8 cellular contexts compared by ENCODE assay signal in genomic region chr17:29179232-29180036, GRCh38. TPM values are rescaled to one million over a fixed set of nuclear protein-coding genes. Genes with fewer than 3 reads are reported as not detected.
DNase-seq lines count a peak whose midpoint lies in the region; ATAC-seq, FAIRE-seq and TF ChIP-seq lines count a peak whose summit lies in the region.

No MANE protein-coding gene starts in this region.

- H3K27me3 ChIP-seq in small intestine (ENCODE audit: control insufficient read depth in 2 of 2, insufficient read depth in 2 of 2, low read length in 2 of 2), result no peaks in the 10 kb centered on the region

- H3K9me3 ChIP-seq in small intestine (ENCODE audit: control insufficient read depth, low read depth), result no peaks in the 10 kb centered on the region

- WGBS in small intestine, 3 donors, result 8 to 25% (median 23%) methylated on average over 23 to 28 of the region's 28 CpGs

- in situ Hi-C loops in astrocyte of the spinal cord (cut with HindIII; ENCODE audit: low sequenced_read_pairs), result no loop called here

- peak overlapping the region; percentile 89 to 97 for H3K27ac ChIP-seq in small intestine (ENCODE audit: low read depth in 1 of 2, low read length in 1 of 2)

- H3K4me3 ChIP-seq in astrocyte of the spinal cord (ENCODE audit: low read depth, low read length) (peak overlapping the region; percentile 59), small intestine (ENCODE audit: low read depth in 1 of 2, low read length in 2 of 2) (peak overlapping the region; percentile 44 to 73)

- no peak for ATAC-seq in HG03439 (IDR thresholded peaks at IDR 0.05; ENCODE audit: unreplicated experiment)

- no peak for TF ChIP-seq CTCF in astrocyte of the spinal cord (IDR thresholded peaks at IDR 0.05; ENCODE audit: low read depth, low read length)

- peak; percentile 62 for DNase-seq in activated CD8-positive, alpha-beta memory T cell treated with anti-CD3 and anti-CD28 coated beads for 24 hours
- no peak for DNase-seq in activated CD8-positive, alpha-beta memory T cell treated with anti-CD3 and anti-CD28 coated beads, Interleukin-2, amount 50 U/mL, for 4 hours
- DNase-seq in NCI-H345 treated with DMSO at 0.1 percent for 48 hours (lab: John Stamatoyannopoulos, UW; ENCODE audit: unreplicated experiment) (peak; percentile 45), astrocyte of the spinal cord (ENCODE audit: low read depth, low spot score) (no peak), iPS-NIHi11 (ENCODE audit: low spot score) (peak; percentile 83), small intestine (peak; percentile 90), CD1c-positive myeloid dendritic cell (ENCODE audit: extremely low spot score) (no peak)

- no peaks in the 10 kb centered on the region for H3K36me3 ChIP-seq in small intestine (ENCODE audit: control insufficient read depth in 2 of 2, insufficient read depth in 2 of 2, low read length in 2 of 2)

- H3K4me1 ChIP-seq in small intestine (ENCODE audit: control insufficient read depth in 2 of 2, insufficient read depth in 1 of 2, low read depth in 1 of 2, low read length in 1 of 2), result peaks cover 0 to 2% of the 10 kb centered on the region in 2 donors

- FAIRE-seq in small intestine (lab: Jason Lieb, UNC), result no peak

RNA-seq across cellular contexts. Expression of gene MYO18A, which starts 0.8 kb away (rescaled TPM):
- 10 to 100 TPM; 42.9 to 66.9 (median 61.9) TPM for polyA plus RNA-seq in small intestine

Comparison
In these comparisons a context has a peak if more than half of its experiments do, and no peak if none do; other contexts are left out.
1. DNase-seq: peak in activated CD8-positive, alpha-beta memory T cell treated with anti-CD3 and anti-CD28 coated beads for 24 hours (single experiment), NCI-H345 treated with DMSO at 0.1 percent for 48 hours (single experiment), iPS-NIHi11 (single experiment) and small intestine (single experiment); none in activated CD8-positive, alpha-beta memory T cell treated with anti-CD3 and anti-CD28 coated beads, Interleukin-2, amount 50 U/mL, for 4 hours (single experiment), astrocyte of the spinal cord (single experiment) and CD1c-positive myeloid dendritic cell (single experiment).